ENCODE assay signal across 11 cellular contexts in genomic region chr20:44256961-44257360, GRCh38. TPM values are rescaled to one million over a fixed set of nuclear protein-coding genes. Genes with fewer than 3 reads are reported as not detected.
"Had no signal": no experiment of that assay in that cellular context is flagged by ENCODE, and none has a peak within 500 bp of the region (broad histone marks: within the 10 kb centered on the region; RNA-seq: fewer than 3 reads in every experiment).

No MANE protein-coding gene starts in this region.

- H3K4me3 ChIP-seq: GM23248, HAP-1 had no signal

- H3K36me3 ChIP-seq: HAP-1 had no signal

- DNase-seq: GM23248, GOT3, H7, HFFc6, IMR-90, Karpas-422, KBM-7 had no signal

- H2AFZ ChIP-seq: GM23248 had no signal

- H3K9me3 ChIP-seq: HAP-1 had no signal

- H3K27ac ChIP-seq: GM23248, KMS-11 had no signal

- H3K9ac ChIP-seq: GM23248, KMS-11 had no signal

- ATAC-seq: HCT116 had no signal

- H3K4me2 ChIP-seq: KMS-11 had no signal

- H3K4me1 ChIP-seq: HAP-1 had no signal

RNA-seq across cellular contexts. Expression of gene GDAP1L1, which starts 9.9 kb away (rescaled TPM):
- total RNA-seq: GM23248, HFFc6, HT-29, IMR-90 had no signal
- polyA plus RNA-seq: GM23248, IMR-90 had no signal
